1 cellular context compared by ENCODE assay signal in the genomic region with DNA sequence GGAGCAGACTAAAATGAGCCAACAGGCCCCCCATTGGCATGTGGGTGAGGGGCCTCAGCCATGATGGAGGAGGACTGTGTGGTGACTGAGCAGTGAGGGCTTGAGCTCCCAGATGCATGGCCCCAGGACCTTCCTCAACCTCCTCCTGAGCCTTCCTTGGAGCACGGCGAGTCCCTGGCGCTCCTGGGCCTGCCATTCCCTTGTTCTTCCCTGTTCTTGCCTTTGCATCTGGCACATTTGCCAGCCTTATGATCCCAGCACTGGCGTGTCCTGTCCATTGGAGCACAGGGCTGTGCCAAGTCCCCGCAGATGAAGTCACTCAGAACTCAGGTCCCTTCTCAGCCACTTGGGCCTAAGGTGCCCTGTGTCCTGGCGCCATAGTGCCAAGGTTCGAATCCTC.
A peak's percentile ranks its signal among the peaks of the same experiment; 100 is the strongest.
TF ChIP-seq lines count a peak whose summit lies in the region.

No MANE protein-coding gene starts in this region.

TF ChIP-seq in HepG2, 621 proteins besides CTCF, POLR2A, EP300 and RAD21:
- TF ChIP-seq, protein P1, sequence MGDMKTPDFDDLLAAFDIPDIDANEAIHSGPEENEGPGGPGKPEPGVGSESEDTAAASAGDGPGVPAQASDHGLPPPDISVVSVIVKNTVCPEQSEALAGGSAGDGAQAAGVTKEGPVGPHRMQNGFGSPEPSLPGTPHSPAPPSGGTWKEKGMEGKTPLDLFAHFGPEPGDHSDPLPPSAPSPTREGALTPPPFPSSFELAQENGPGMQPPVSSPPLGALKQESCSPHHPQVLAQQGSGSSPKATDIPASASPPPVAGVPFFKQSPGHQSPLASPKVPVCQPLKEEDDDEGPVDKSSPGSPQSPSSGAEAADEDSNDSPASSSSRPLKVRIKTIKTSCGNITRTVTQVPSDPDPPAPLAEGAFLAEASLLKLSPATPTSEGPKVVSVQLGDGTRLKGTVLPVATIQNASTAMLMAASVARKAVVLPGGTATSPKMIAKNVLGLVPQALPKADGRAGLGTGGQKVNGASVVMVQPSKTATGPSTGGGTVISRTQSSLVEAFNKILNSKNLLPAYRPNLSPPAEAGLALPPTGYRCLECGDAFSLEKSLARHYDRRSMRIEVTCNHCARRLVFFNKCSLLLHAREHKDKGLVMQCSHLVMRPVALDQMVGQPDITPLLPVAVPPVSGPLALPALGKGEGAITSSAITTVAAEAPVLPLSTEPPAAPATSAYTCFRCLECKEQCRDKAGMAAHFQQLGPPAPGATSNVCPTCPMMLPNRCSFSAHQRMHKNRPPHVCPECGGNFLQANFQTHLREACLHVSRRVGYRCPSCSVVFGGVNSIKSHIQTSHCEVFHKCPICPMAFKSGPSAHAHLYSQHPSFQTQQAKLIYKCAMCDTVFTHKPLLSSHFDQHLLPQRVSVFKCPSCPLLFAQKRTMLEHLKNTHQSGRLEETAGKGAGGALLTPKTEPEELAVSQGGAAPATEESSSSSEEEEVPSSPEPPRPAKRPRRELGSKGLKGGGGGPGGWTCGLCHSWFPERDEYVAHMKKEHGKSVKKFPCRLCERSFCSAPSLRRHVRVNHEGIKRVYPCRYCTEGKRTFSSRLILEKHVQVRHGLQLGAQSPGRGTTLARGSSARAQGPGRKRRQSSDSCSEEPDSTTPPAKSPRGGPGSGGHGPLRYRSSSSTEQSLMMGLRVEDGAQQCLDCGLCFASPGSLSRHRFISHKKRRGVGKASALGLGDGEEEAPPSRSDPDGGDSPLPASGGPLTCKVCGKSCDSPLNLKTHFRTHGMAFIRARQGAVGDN (CRISPR knock-in tag; IDR thresholded peaks at IDR 0.05) = peak; percentile 26; the same call in 1 of the 2 replicates
- TF ChIP-seq, protein P2, sequence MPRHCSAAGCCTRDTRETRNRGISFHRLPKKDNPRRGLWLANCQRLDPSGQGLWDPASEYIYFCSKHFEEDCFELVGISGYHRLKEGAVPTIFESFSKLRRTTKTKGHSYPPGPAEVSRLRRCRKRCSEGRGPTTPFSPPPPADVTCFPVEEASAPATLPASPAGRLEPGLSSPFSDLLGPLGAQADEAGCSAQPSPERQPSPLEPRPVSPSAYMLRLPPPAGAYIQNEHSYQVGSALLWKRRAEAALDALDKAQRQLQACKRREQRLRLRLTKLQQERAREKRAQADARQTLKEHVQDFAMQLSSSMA (CRISPR knock-in tag; IDR thresholded peaks at IDR 0.05) = no peak
- TF ChIP-seq, protein P3, sequence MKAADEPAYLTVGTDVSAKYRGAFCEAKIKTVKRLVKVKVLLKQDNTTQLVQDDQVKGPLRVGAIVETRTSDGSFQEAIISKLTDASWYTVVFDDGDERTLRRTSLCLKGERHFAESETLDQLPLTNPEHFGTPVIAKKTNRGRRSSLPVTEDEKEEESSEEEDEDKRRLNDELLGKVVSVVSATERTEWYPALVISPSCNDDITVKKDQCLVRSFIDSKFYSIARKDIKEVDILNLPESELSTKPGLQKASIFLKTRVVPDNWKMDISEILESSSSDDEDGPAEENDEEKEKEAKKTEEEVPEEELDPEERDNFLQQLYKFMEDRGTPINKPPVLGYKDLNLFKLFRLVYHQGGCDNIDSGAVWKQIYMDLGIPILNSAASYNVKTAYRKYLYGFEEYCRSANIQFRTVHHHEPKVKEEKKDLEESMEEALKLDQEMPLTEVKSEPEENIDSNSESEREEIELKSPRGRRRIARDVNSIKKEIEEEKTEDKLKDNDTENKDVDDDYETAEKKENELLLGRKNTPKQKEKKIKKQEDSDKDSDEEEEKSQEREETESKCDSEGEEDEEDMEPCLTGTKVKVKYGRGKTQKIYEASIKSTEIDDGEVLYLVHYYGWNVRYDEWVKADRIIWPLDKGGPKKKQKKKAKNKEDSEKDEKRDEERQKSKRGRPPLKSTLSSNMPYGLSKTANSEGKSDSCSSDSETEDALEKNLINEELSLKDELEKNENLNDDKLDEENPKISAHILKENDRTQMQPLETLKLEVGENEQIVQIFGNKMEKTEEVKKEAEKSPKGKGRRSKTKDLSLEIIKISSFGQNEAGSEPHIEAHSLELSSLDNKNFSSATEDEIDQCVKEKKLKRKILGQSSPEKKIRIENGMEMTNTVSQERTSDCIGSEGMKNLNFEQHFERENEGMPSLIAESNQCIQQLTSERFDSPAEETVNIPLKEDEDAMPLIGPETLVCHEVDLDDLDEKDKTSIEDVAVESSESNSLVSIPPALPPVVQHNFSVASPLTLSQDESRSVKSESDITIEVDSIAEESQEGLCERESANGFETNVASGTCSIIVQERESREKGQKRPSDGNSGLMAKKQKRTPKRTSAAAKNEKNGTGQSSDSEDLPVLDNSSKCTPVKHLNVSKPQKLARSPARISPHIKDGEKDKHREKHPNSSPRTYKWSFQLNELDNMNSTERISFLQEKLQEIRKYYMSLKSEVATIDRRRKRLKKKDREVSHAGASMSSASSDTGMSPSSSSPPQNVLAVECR (CRISPR knock-in tag; IDR thresholded peaks at IDR 0.05; ENCODE audit: borderline replicate concordance) = 0 out of 2 replicates have a peak, but pooled peaks have one; percentile 18
- no peak for TF ChIP-seq BORCS8-MEF2B (CRISPR knock-in tag; IDR thresholded peaks at IDR 0.05)
